18 cellular contexts compared by ENCODE assay signal in genomic region chr17:66583112-66583748, GRCh38.
"Had no signal": no experiment of that assay in that cellular context is flagged by ENCODE, and none has a peak within 500 bp of the region (broad histone marks: within the 10 kb centered on the region; RNA-seq: fewer than 3 reads in every experiment).

No MANE protein-coding gene starts in this region.

- DNase-seq: activated CD4-positive, alpha-beta T cell treated with anti-CD3 and anti-CD28 coated beads for 1 hour; activated CD4-positive, alpha-beta T cell treated with anti-CD3 and anti-CD28 coated beads, Interleukin-2, amount 50 U/mL, for 4 hours; activated gamma-delta T cell; activated naive CD8-positive, alpha-beta T cell treated with anti-CD3 and anti-CD28 coated beads, Interleukin-2, amount 10 ng/mL, durations not matched to agents 7 days and 5 days; anterior cingulate cortex; cerebellar nuclear complex; effector memory CD4-positive, alpha-beta T cell; naive B cell; stimulated activated CD4-positive, alpha-beta T cell treated with anti-CD3 and anti-CD28 coated beads, Interleukin-2, amount 100 ng/mL, for 48 hours; stimulated activated naive B cell treated with anti-CD40 and anti-IgM and Interleukin-4, amounts not matched to agents 10 μg/mL and 1 μg/mL and 100 μg/mL, for 72 hours; T-helper 1 cell; T1000; tibial artery had no signal

- H3K4me3 Mint-ChIP-seq: activated naive CD8-positive, alpha-beta T cell treated with anti-CD3 and anti-CD28 coated beads, Interleukin-2, amount 10 ng/mL, durations not matched to agents 7 days and 5 days; dendritic cell treated with granulocyte-macrophage colony-stimulating factor and Interleukin-4, amounts not matched to agents 40 ng/mL and 50 ng/mL, for 4 days; naive B cell; stimulated activated naive B cell treated with anti-CD40 and anti-IgM and Interleukin-4, amounts not matched to agents 10 μg/mL and 1 μg/mL and 100 μg/mL, for 72 hours had no signal

- H3K9me3 ChIP-seq: breast epithelium, tibial artery, vagina had no signal

- H3K27ac Mint-ChIP-seq: activated naive CD8-positive, alpha-beta T cell treated with anti-CD3 and anti-CD28 coated beads, Interleukin-2, amount 10 ng/mL, durations not matched to agents 7 days and 5 days; dendritic cell treated with granulocyte-macrophage colony-stimulating factor and Interleukin-4, amounts not matched to agents 40 ng/mL and 50 ng/mL, for 4 days; naive B cell; stimulated activated naive B cell treated with anti-CD40 and anti-IgM and Interleukin-4, amounts not matched to agents 10 μg/mL and 1 μg/mL and 100 μg/mL, for 72 hours had no signal

- H3K27me3 Mint-ChIP-seq: activated naive CD8-positive, alpha-beta T cell treated with anti-CD3 and anti-CD28 coated beads, Interleukin-2, amount 10 ng/mL, durations not matched to agents 7 days and 5 days; dendritic cell treated with granulocyte-macrophage colony-stimulating factor and Interleukin-4, amounts not matched to agents 40 ng/mL and 50 ng/mL, for 4 days had no signal

- ATAC-seq: stimulated activated naive B cell treated with anti-CD40 and anti-IgM and Interleukin-4, amounts not matched to agents 10 μg/mL and 1 μg/mL and 100 μg/mL, for 72 hours had no signal

- H3K27ac ChIP-seq: breast epithelium, epithelial cell of prostate, vagina had no signal

- H3K36me3 ChIP-seq: breast epithelium, tibial artery, vagina had no signal

- FAIRE-seq: frontal cortex had no signal

- H3K4me1 Mint-ChIP-seq: naive B cell; stimulated activated naive B cell treated with anti-CD40 and anti-IgM and Interleukin-4, amounts not matched to agents 10 μg/mL and 1 μg/mL and 100 μg/mL, for 72 hours had no signal

- H3K4me1 ChIP-seq: breast epithelium had no signal

- H3K4me3 ChIP-seq: breast epithelium, tibial artery, vagina had no signal

- H3K27me3 ChIP-seq: breast epithelium, tibial artery, vagina had no signal
